Comparison of ENCODE assay signal across 8 cellular contexts in genomic region chr12:31323466-31324115, GRCh38. TPM values are rescaled to one million over a fixed set of nuclear protein-coding genes. Genes with fewer than 3 reads are reported as not detected.
A peak's percentile ranks its signal among the peaks of the same experiment; 100 is the strongest.
DNase-seq lines count a peak whose midpoint lies in the region; ATAC-seq and TF ChIP-seq lines count a peak whose summit lies in the region.

No MANE protein-coding gene starts in this region.

- TF ChIP-seq CTCF in cardiac muscle cell (IDR thresholded peaks at IDR 0.05; ENCODE audit: low read depth, low read length) (no peak), Panc1 (IDR thresholded peaks at IDR 0.05) (no peak), smooth muscle cell (IDR thresholded peaks at IDR 0.05; ENCODE audit: borderline replicate concordance, insufficient read depth, poor library complexity, severe bottlenecking) (no peak)

- peaks cover 44% of the 10 kb centered on the region for H4K20me1 ChIP-seq in smooth muscle cell (ENCODE audit: low read depth)

- peak overlapping the region; percentile 93 for H3K4me2 ChIP-seq in smooth muscle cell

- BruUV-seq in Panc1 (replicated peaks; lab: Mats Ljungman, UMichigan) = no TSS peak

- intact Hi-C loops in left ventricle myocardium superior (cut with micrococcal nuclease) (no loop called here), Panc1 (cut with micrococcal nuclease; ENCODE audit: unreplicated experiment) (no loop called here), right cardiac atrium (cut with DNase I) (no loop called here)

- H3K27me3 ChIP-seq in cardiac muscle cell = no peaks in the 10 kb centered on the region
- 0 out of 2 replicates have a peak, but pooled peaks cover 5% of the 10 kb centered on the region for H3K27me3 ChIP-seq in Panc1 (ENCODE audit: control insufficient read depth, insufficient read depth, low read length)
- H3K27me3 ChIP-seq in right cardiac atrium (ENCODE audit: control insufficient read depth, insufficient read depth) = no peaks in the 10 kb centered on the region
- no peaks in the 10 kb centered on the region for H3K27me3 ChIP-seq in smooth muscle cell (ENCODE audit: low read depth)

- DNase-seq in cardiac muscle cell (ENCODE audit: low read depth in 1 of 2, low spot score in 1 of 2) (peak in 1 of 2 donors; percentile 19), left ventricle myocardium superior (no peak), Panc1 (ENCODE audit: low read depth, low spot score) (no peak), right cardiac atrium (peak in 2 of 3 donors; percentile 41 to 72), smooth muscle cell (lab: John Stamatoyannopoulos, UW; ENCODE audit: unreplicated experiment) (peak; percentile 59), SKM-1 treated with dmso at 0.1 percent for 144 hours (lab: John Stamatoyannopoulos, UW; ENCODE audit: unreplicated experiment) (no peak)
- DNase-seq in activated naive CD4-positive, alpha-beta T cell treated with Interleukin-2 at 50 U/mL for 16 hours = peak; percentile 64

- POLR2A ChIA-PET in Panc1 (lab: Charles Lee) = interaction anchor here (0.6 to 1.1 kb wide), 2 partner anchors 11 to 346 kb away, joined by 3 read pairs; no protein-coding TSS in a partner anchor

- H3K27ac ChIP-seq in cardiac muscle cell (peak overlapping the region; percentile 97), Panc1 (ENCODE audit: low read length) (peak overlapping the region; percentile 98), right cardiac atrium (ENCODE audit: low read length) (no peak overlapping the region), smooth muscle cell (ENCODE audit: low read depth) (peak overlapping the region; percentile 90)

- CTCF ChIA-PET in Panc1 (lab: Charles Lee) = interaction anchor here (1.1 kb wide), 1 partner anchor 52 kb away, joined by 3 read pairs; no protein-coding TSS in a partner anchor

- H3K9ac ChIP-seq in smooth muscle cell (ENCODE audit: low read depth) = peak overlapping the region; percentile 95

- peak overlapping the region; percentile 84 for H2AFZ ChIP-seq in smooth muscle cell (ENCODE audit: low read depth)

- no peak for ATAC-seq in left ventricle myocardium superior
- ATAC-seq in HG03045 (IDR thresholded peaks at IDR 0.05; ENCODE audit: unreplicated experiment) = peak; percentile 23
- peak; percentile 27 for ATAC-seq in Panc1
- no peak for ATAC-seq in right cardiac atrium

- H3K4me1 ChIP-seq in cardiac muscle cell (ENCODE audit: low read depth) (peaks cover 41% of the 10 kb centered on the region), Panc1 (ENCODE audit: control insufficient read depth, insufficient read depth, low read length) (peaks cover 51% of the 10 kb centered on the region), right cardiac atrium (ENCODE audit: control insufficient read depth, insufficient read depth, low read length) (no peaks in the 10 kb centered on the region), smooth muscle cell (ENCODE audit: low read depth) (peaks cover 38% of the 10 kb centered on the region)

- peaks cover 61% of the 10 kb centered on the region for H3K79me2 ChIP-seq in smooth muscle cell (ENCODE audit: low read depth)

- in situ Hi-C loops in Panc1 (cut with HindIII; ENCODE audit: low pct_unique_long_range_greater_than_20kb, low sequenced_read_pairs) = no loop called here

- H3K9me3 ChIP-seq in cardiac muscle cell (ENCODE audit: low read depth) = no peaks in the 10 kb centered on the region
- no peaks in the 10 kb centered on the region for H3K9me3 ChIP-seq in Panc1 (ENCODE audit: control insufficient read depth, insufficient read depth, low read depth, low read length)
- no peaks in the 10 kb centered on the region for H3K9me3 ChIP-seq in right cardiac atrium (ENCODE audit: control insufficient read depth, low read length)
- H3K9me3 ChIP-seq in smooth muscle cell (replicated peaks; ENCODE audit: low read depth) = no peaks in the 10 kb centered on the region

- WGBS in right cardiac atrium = 10% methylated on average over 37 of the region's 37 CpGs
- WGBS in smooth muscle cell (ENCODE audit: low lambda C conversion rate) = under 1% methylated on average over 24 of the region's 37 CpGs

- no peaks in the 10 kb centered on the region for H3F3A ChIP-seq in smooth muscle cell (ENCODE audit: low read depth)

- H3K4me3 ChIP-seq in cardiac muscle cell (peak overlapping the region; percentile 87), Panc1 (ENCODE audit: low read depth in 2 of 2, low read length in 2 of 2) (peak overlapping the region; percentile 87 to 93), right cardiac atrium (ENCODE audit: low read length) (peak overlapping the region; percentile 82), smooth muscle cell (peak overlapping the region; percentile 91)

- H3K36me3 ChIP-seq in cardiac muscle cell (no peaks in the 10 kb centered on the region), Panc1 (ENCODE audit: control insufficient read depth, insufficient read depth, low read length) (no peaks in the 10 kb centered on the region; the same call in 1 of the 2 replicates), smooth muscle cell (ENCODE audit: low read depth) (no peaks in the 10 kb centered on the region)

RNA-seq across cellular contexts. Expression of gene SINHCAF, which starts 2.4 kb away (rescaled TPM):
- total RNA-seq in cardiac muscle cell (137 and 176 TPM in 2 replicates), left ventricle myocardium superior (12.9 TPM), Panc1 (2021; ENCODE audit: unreplicated experiment) (68.8 TPM), right cardiac atrium (10 to 100 TPM in 3 of 4 donors, 1 to 10 TPM in 1; 9.4 to 15.2 (median 13.9) TPM), smooth muscle cell (101 and 103 TPM in 2 replicates)
- polyA plus RNA-seq in cardiac muscle cell (102 and 172 TPM in 2 replicates), right cardiac atrium (9.1 TPM), smooth muscle cell (41.6 and 49.2 TPM in 2 replicates)
- polyA plus RNA-seq in Panc1 (2012; ENCODE audit: insufficient read length) = 40.7 TPM

Comparison
In these comparisons a context has a peak if more than half of its experiments do, and no peak if none do; other contexts are left out.
1. DNase-seq: peak in activated naive CD4-positive, alpha-beta T cell treated with Interleukin-2 at 50 U/mL for 16 hours (single experiment), right cardiac atrium (2 of 3) and smooth muscle cell (single experiment); none in left ventricle myocardium superior (single experiment), Panc1 (single experiment) and SKM-1 treated with dmso at 0.1 percent for 144 hours (single experiment).
2. ATAC-seq: peak in HG03045 (single experiment) and Panc1 (single experiment); none in left ventricle myocardium superior (single experiment) and right cardiac atrium (0 of 2).
3. Peak in every context shown above with its lines, with median percentiles within 50 percentile points of each other: H3K4me3 ChIP-seq.